In genomic region chr3:71423151-71423906, GRCh38 we compare ENCODE assay signal across 10 cellular contexts.
DNase-seq lines count a peak whose midpoint lies in the region; ATAC-seq and TF ChIP-seq lines count a peak whose summit lies in the region.
"Had no signal": no experiment of that assay in that cellular context is flagged by ENCODE, and none has a peak within 500 bp of the region (broad histone marks: within the 10 kb centered on the region; RNA-seq: fewer than 3 reads in every experiment).

No MANE protein-coding gene starts in this region.

- peaks cover 46% of the 10 kb centered on the region for H3K79me2 ChIP-seq in Loucy (ENCODE audit: insufficient read depth, low read length)

- peak overlapping the region; percentile 1 for H3K4me3 ChIP-seq in CD8-positive, alpha-beta memory T cell (ENCODE audit: low read length)
- H3K4me3 ChIP-seq in Loucy (ENCODE audit: low read length, poor library complexity, severe bottlenecking) = no peak overlapping the region
- H3K4me3 ChIP-seq: GM12878 had no signal

- H3K27me3 Mint-ChIP-seq in CD8-positive, alpha-beta memory T cell = peaks cover 0 to 2% of the 10 kb centered on the region in 2 donors
- no peaks in the 10 kb centered on the region for H3K27me3 Mint-ChIP-seq in activated naive CD8-positive, alpha-beta T cell

- no peaks in the 10 kb centered on the region for H3K9me2 ChIP-seq in Loucy (replicated peaks; ENCODE audit: low read depth, low read length)

- intact Hi-C loops in left colon (cut with DNase I, micrococcal nuclease) = no loop called here

- H3K9me3 Mint-ChIP-seq in CD8-positive, alpha-beta memory T cell = no peaks in the 10 kb centered on the region
- H3K9me3 Mint-ChIP-seq in activated naive CD8-positive, alpha-beta T cell (ENCODE audit: low read depth) = no peaks in the 10 kb centered on the region
- H3K9me3 Mint-ChIP-seq: nephron had no signal

- CTCF ChIA-PET in CD8-positive, alpha-beta memory T cell (lab: Charles Lee) = interaction anchor here (0.9 to 2.0 kb wide), 2 partner anchors 9 to 20 kb away, joined by 3 to 7 read pairs; no protein-coding TSS in a partner anchor

- no peak for DNase-seq in CD8-positive, alpha-beta memory T cell
- DNase-seq in left colon (peak in 1 of 2 donors; percentile 51), CD1c-positive myeloid dendritic cell (ENCODE audit: extremely low spot score) (no peak), NCI-H526 (lab: John Stamatoyannopoulos, UW) (no peak)

- ATAC-seq in left colon (peak; percentile 61), HG03175 (IDR thresholded peaks at IDR 0.05; ENCODE audit: unreplicated experiment) (no peak), GM18868 (IDR thresholded peaks at IDR 0.05; ENCODE audit: unreplicated experiment) (no peak)
- ATAC-seq: GM12878 had no signal

- H3K36me3 Mint-ChIP-seq in CD8-positive, alpha-beta memory T cell = peaks cover 15 to 31% (median 15%) of the 10 kb centered on the region in 3 donors
- peaks cover 29% of the 10 kb centered on the region for H3K36me3 Mint-ChIP-seq in activated naive CD8-positive, alpha-beta T cell

- no peak overlapping the region for H3K27ac ChIP-seq in CD8-positive, alpha-beta memory T cell (ENCODE audit: low read depth, low read length)

- peak overlapping the region; percentile 86 to 98 (median 96) for H3K27ac Mint-ChIP-seq in CD8-positive, alpha-beta memory T cell
- H3K27ac Mint-ChIP-seq in activated naive CD8-positive, alpha-beta T cell = peak overlapping the region; percentile 98
- H3K27ac Mint-ChIP-seq: nephron had no signal

- peaks cover 74 to 95% (median 93%) of the 10 kb centered on the region in 3 donors for H3K4me1 Mint-ChIP-seq in CD8-positive, alpha-beta memory T cell
- peaks cover 94% of the 10 kb centered on the region for H3K4me1 Mint-ChIP-seq in activated naive CD8-positive, alpha-beta T cell (ENCODE audit: low read depth)

- POLR2A ChIA-PET in CD8-positive, alpha-beta memory T cell (lab: Charles Lee) = interaction anchor here (0.9 kb wide), 1 partner anchor 9 kb away, joined by 5 read pairs; no protein-coding TSS in a partner anchor

- 0 out of 2 replicates have a peak, but pooled peaks have one; percentile 14 for TF ChIP-seq CTCF in Loucy (conservative IDR thresholded peaks at IDR 0.05; ENCODE audit: low read length)

- no peak overlapping the region for H2AFZ ChIP-seq in Loucy (ENCODE audit: low read length)

- peaks cover 79% of the 10 kb centered on the region for H3K4me1 ChIP-seq in CD8-positive, alpha-beta memory T cell (ENCODE audit: insufficient read depth, low read length)
- H3K4me1 ChIP-seq in Loucy (ENCODE audit: insufficient read depth, low read length, poor library complexity, severe bottlenecking) = peaks cover 40% of the 10 kb centered on the region

- H3K27me3 ChIP-seq in CD8-positive, alpha-beta memory T cell (ENCODE audit: insufficient read depth, low read length, poor library complexity, severe bottlenecking) = no peaks in the 10 kb centered on the region
- no peaks in the 10 kb centered on the region for H3K27me3 ChIP-seq in Loucy (ENCODE audit: insufficient read depth, low read length, poor library complexity, severe bottlenecking)

- no peaks in the 10 kb centered on the region for H3K36me3 ChIP-seq in CD8-positive, alpha-beta memory T cell (ENCODE audit: insufficient read depth, low read length)
- H3K36me3 ChIP-seq in Loucy (ENCODE audit: insufficient read depth, low read length) = no peaks in the 10 kb centered on the region

- H3K4me3 Mint-ChIP-seq in CD8-positive, alpha-beta memory T cell = peak overlapping the region in 6 of 7 donors; percentile 49 to 82 (median 58)
- H3K4me3 Mint-ChIP-seq in activated naive CD8-positive, alpha-beta T cell = peak overlapping the region; percentile 69
- H3K4me3 Mint-ChIP-seq: nephron had no signal

- H4K20me1 ChIP-seq in Loucy (ENCODE audit: insufficient read depth, low read length, poor library complexity, severe bottlenecking) = no peaks in the 10 kb centered on the region

- no peaks in the 10 kb centered on the region; the same call in 1 of the 2 replicates for H3F3A ChIP-seq in Loucy (ENCODE audit: low read depth)

- no peaks in the 10 kb centered on the region for H3K9me3 ChIP-seq in CD8-positive, alpha-beta memory T cell (ENCODE audit: low read length)
- no peaks in the 10 kb centered on the region for H3K9me3 ChIP-seq in Loucy (ENCODE audit: insufficient read depth, low read depth, low read length)

- peak overlapping the region; percentile 41 for H3K9ac ChIP-seq in Loucy (ENCODE audit: low read depth, low read length, poor library complexity, severe bottlenecking)

- H3K4me2 ChIP-seq in Loucy (ENCODE audit: low read depth, low read length, poor library complexity, severe bottlenecking) = no peak overlapping the region
